ENCODE assay signal across 16 cellular contexts in the genomic region with DNA sequence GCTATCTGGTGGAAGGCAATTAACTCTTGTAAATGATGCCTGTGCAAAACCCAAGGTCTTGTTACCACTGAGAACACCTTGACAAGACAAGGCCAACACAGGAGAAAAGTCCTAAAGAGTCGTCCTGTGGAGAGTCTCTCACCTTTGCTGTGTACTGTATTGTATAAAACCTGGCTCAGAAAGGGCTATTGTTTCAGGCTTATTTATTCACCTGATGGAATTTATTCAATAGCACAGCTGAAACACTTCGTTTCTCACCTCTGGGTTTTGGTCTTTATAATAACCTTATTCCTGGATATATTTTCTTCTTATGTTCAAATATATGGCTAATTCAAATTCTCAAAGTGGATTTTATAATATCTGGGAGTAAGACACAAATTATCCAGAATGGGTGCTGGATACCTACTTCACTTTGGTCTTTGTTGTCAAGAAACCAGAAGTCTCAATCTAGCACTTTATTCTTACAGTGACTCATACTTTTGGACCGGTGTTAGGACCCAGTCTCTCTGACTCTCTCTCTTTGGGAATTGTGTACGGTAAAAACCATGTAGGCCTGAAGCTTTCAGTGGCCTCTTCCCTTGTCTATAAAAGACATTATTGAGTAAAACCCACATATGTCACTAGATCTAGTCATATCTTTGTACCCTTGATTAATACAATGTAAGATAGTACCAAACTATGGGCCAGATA. TPM values are rescaled to one million over a fixed set of nuclear protein-coding genes. Genes with fewer than 3 reads are reported as not detected.
DNase-seq lines count a peak whose midpoint lies in the region; ATAC-seq and TF ChIP-seq lines count a peak whose summit lies in the region.
"Had no signal": no experiment of that assay in that cellular context is flagged by ENCODE, and none has a peak within 500 bp of the region (broad histone marks: within the 10 kb centered on the region; RNA-seq: fewer than 3 reads in every experiment).

No MANE protein-coding gene starts in this region.

- peak overlapping the region; percentile 54 for H3K27ac Mint-ChIP-seq in progenitor cell of endocrine pancreas
- H3K27ac Mint-ChIP-seq: activated T-helper 1 cell treated with anti-CD3 and anti-CD28 coated beads, Interleukin-12 subunit alpha, Interleukin-12 subunit beta, Interleukin-2, Interleukin-4 antibody, amounts not matched to agents 30 ng/mL and 10 ng/mL and 1 ng/mL, durations not matched to agents 14 hours and 24 hours and 36 hours; CD8-positive, alpha-beta memory T cell; GM23338; neural progenitor cell; stimulated activated naive CD8-positive, alpha-beta T cell treated with anti-CD3 and anti-CD28 coated beads, Interleukin-15, amount 100 ng/mL, for 72 hours had no signal

- peaks cover 49% of the 10 kb centered on the region for H3K4me1 ChIP-seq in foreskin keratinocyte

- no peak overlapping the region for H3K4me3 Mint-ChIP-seq in progenitor cell of endocrine pancreas (ENCODE audit: low read depth)
- H3K4me3 Mint-ChIP-seq: activated T-helper 1 cell treated with anti-CD3 and anti-CD28 coated beads, Interleukin-12 subunit alpha, Interleukin-12 subunit beta, Interleukin-2, Interleukin-4 antibody, amounts not matched to agents 30 ng/mL and 10 ng/mL and 1 ng/mL, durations not matched to agents 14 hours and 24 hours and 36 hours; CD8-positive, alpha-beta memory T cell; GM23338; mesothelial cell of epicardium; neural progenitor cell; stimulated activated naive CD8-positive, alpha-beta T cell treated with anti-CD3 and anti-CD28 coated beads, Interleukin-15, amount 100 ng/mL, for 72 hours had no signal

- no peaks in the 10 kb centered on the region for H3K27me3 ChIP-seq in AG04450 (ENCODE audit: control insufficient read depth, insufficient read depth, low read length)
- H3K27me3 ChIP-seq in foreskin keratinocyte: no peaks in the 10 kb centered on the region
- H3K27me3 ChIP-seq: neural progenitor cell had no signal

- peak overlapping the region; percentile 32 for H3K27ac ChIP-seq in AG04450 (ENCODE audit: low read depth, low read length)
- peak overlapping the region; percentile 100 for H3K27ac ChIP-seq in foreskin keratinocyte
- H3K27ac ChIP-seq: neural progenitor cell had no signal

- POLR2A ChIA-PET in AG04450 (lab: Yijun Ruan, JAX): interaction anchor here (1.0 to 1.3 kb wide), 6 partner anchors 35 to 355 kb away, joined by 3 to 13 read pairs (median 3); no protein-coding TSS in a partner anchor

- peaks cover 50% of the 10 kb centered on the region for H3K4me1 Mint-ChIP-seq in progenitor cell of endocrine pancreas (ENCODE audit: low read depth)

- no peak for DNase-seq in AG04450 (ENCODE audit: low read depth, low spot score)
- peak; percentile 40 for DNase-seq in RPMI7951 (ENCODE audit: low read depth)
- no peak for DNase-seq in foreskin keratinocyte
- DNase-seq in progenitor cell of endocrine pancreas (ENCODE audit: low spot score, unreplicated experiment): no peak
- DNase-seq in NK-92 (lab: John Stamatoyannopoulos, UW; ENCODE audit: unreplicated experiment): no peak
- DNase-seq in kidney tubule cell (ENCODE audit: low spot score): no peak
- no peak for DNase-seq in NCI-H1694 treated with DMSO at 0.1 percent for 48 hours (lab: John Stamatoyannopoulos, UW)
- DNase-seq: activated CD8-positive, alpha-beta memory T cell treated with anti-CD3 and anti-CD28 coated beads for 24 hours; CD8-positive, alpha-beta memory T cell; NCI-H1436 treated with DMSO at 0.1 percent for 48 hours; stimulated activated naive CD8-positive, alpha-beta T cell treated with anti-CD3 and anti-CD28 coated beads, Interleukin-15, amount 100 ng/mL, for 72 hours had no signal

- peaks cover 5% of the 10 kb centered on the region for H3K9me3 Mint-ChIP-seq in progenitor cell of endocrine pancreas (ENCODE audit: low read depth)
- H3K9me3 Mint-ChIP-seq: activated T-helper 1 cell treated with anti-CD3 and anti-CD28 coated beads, Interleukin-12 subunit alpha, Interleukin-12 subunit beta, Interleukin-2, Interleukin-4 antibody, amounts not matched to agents 30 ng/mL and 10 ng/mL and 1 ng/mL, durations not matched to agents 14 hours and 24 hours and 36 hours; CD8-positive, alpha-beta memory T cell; GM23338; neural progenitor cell; stimulated activated naive CD8-positive, alpha-beta T cell treated with anti-CD3 and anti-CD28 coated beads, Interleukin-15, amount 100 ng/mL, for 72 hours had no signal

- TF ChIP-seq CTCF in AG04450 (IDR thresholded peaks at IDR 0.05; ENCODE audit: low read depth, low read length) (no peak), foreskin keratinocyte (conservative IDR thresholded peaks at IDR 0.05) (no peak), progenitor cell of endocrine pancreas (IDR thresholded peaks at IDR 0.05; ENCODE audit: unreplicated experiment) (no peak)

- no peaks in the 10 kb centered on the region for H3K27me3 Mint-ChIP-seq in progenitor cell of endocrine pancreas

- CTCF ChIA-PET in AG04450 (lab: Charles Lee): interaction anchor here (0.6 to 8.0 kb wide), 12 partner anchors 8 to 374 kb away, joined by 3 to 126 read pairs (median 10); no protein-coding TSS in a partner anchor

- no peaks in the 10 kb centered on the region for H3K9me3 ChIP-seq in AG04450 (ENCODE audit: control insufficient read depth, insufficient read depth, low read length)

- H3K36me3 Mint-ChIP-seq in progenitor cell of endocrine pancreas (ENCODE audit: insufficient read depth): peaks cover 2% of the 10 kb centered on the region
- H3K36me3 Mint-ChIP-seq: CD8-positive, alpha-beta memory T cell; mesothelial cell of epicardium; neural progenitor cell had no signal

- ATAC-seq in foreskin keratinocyte (no peak), GM19467 (IDR thresholded peaks at IDR 0.05; ENCODE audit: unreplicated experiment) (no peak)
- ATAC-seq: GM23338; stimulated activated naive CD8-positive, alpha-beta T cell treated with anti-CD3 and anti-CD28 coated beads, Interleukin-15, amount 100 ng/mL, for 72 hours had no signal

- no peak overlapping the region for H3K4me3 ChIP-seq in AG04450 (ENCODE audit: low read depth, low read length)
- H3K4me3 ChIP-seq: GM23338, neural progenitor cell had no signal

RNA-seq across cellular contexts. Expression of a gene that starts 16.1 kb away (rescaled TPM):
- polyA plus RNA-seq in AG04450 (2011; rRNA removed) (0.88 and 1.3 TPM in 2 replicates), foreskin keratinocyte (0.25 and 0.30 TPM in 2 replicates)
- polyA minus RNA-seq in AG04450 (2011; rRNA and poly(A)+ RNA removed): 0.69 and 0.87 TPM in 2 replicates
- total RNA-seq in RPMI7951 (2014; rRNA removed; shearing (Covaris generic)): 0.12 and 0.59 TPM in 2 replicates
- total RNA-seq in foreskin keratinocyte (0.46 and 0.71 TPM in 2 replicates), progenitor cell of endocrine pancreas (18.8 and 23.4 TPM in 2 replicates)

Comparison
In these comparisons a context has a peak if more than half of its experiments do, and no peak if none do; other contexts are left out.
1. RNA of a gene that starts 16.1 kb away (total RNA-seq): 18.8 to 23.4 TPM in progenitor cell of endocrine pancreas; 0.46 to 0.71 TPM in foreskin keratinocyte and 0.12 to 0.59 TPM in RPMI7951; every median in the first group is over 10 times any median in the second.